ENCODE assay signal across 13 cellular contexts in genomic region chr20:13430346-13431002, GRCh38.
DNase-seq lines count a peak whose midpoint lies in the region; ATAC-seq and TF ChIP-seq lines count a peak whose summit lies in the region.
"Had no signal": no experiment of that assay in that cellular context is flagged by ENCODE, and none has a peak within 500 bp of the region (broad histone marks: within the 10 kb centered on the region; RNA-seq: fewer than 3 reads in every experiment).

No MANE protein-coding gene starts in this region.

- no peak overlapping the region for H4K8ac ChIP-seq in neuronal stem cell (ENCODE audit: low read depth, low read length)

- peaks cover 2 to 4% of the 10 kb centered on the region in 2 donors for H3K4me1 ChIP-seq in neuronal stem cell (ENCODE audit: control insufficient read depth in 2 of 2, insufficient read depth in 1 of 2, low read depth in 1 of 2, low read length in 2 of 2)
- H3K4me1 ChIP-seq: parathyroid adenoma had no signal

- H3K27ac ChIP-seq in neuronal stem cell (replicated peaks; ENCODE audit: low read length), result no peak overlapping the region
- H3K27ac ChIP-seq: parathyroid adenoma had no signal

- H2BK15ac ChIP-seq in neuronal stem cell (ENCODE audit: low read length), result no peak overlapping the region

- no peak overlapping the region for H2BK120ac ChIP-seq in neuronal stem cell (ENCODE audit: low read depth, low read length)

- no peak overlapping the region for H2BK5ac ChIP-seq in neuronal stem cell (ENCODE audit: low read length)

- no peak overlapping the region for H3K18ac ChIP-seq in neuronal stem cell (ENCODE audit: low read length)

- H3K9me3 ChIP-seq in neuronal stem cell (replicated peaks in 1 of 2; ENCODE audit: control insufficient read depth in 2 of 2, insufficient read depth in 1 of 2, low read depth in 1 of 2, low read length in 2 of 2), result no peaks in the 10 kb centered on the region

- ATAC-seq in GM21786 (IDR thresholded peaks at IDR 0.05; ENCODE audit: unreplicated experiment), result peak; percentile 88

- TF ChIP-seq CTCF in GM12865 (IDR thresholded peaks at IDR 0.05; ENCODE audit: insufficient read depth, low read depth, low read length, missing control alignments), result no peak

- H2BK12ac ChIP-seq in neuronal stem cell (ENCODE audit: low read length), result no peak overlapping the region

- H3K4ac ChIP-seq in neuronal stem cell (ENCODE audit: low read length), result no peak overlapping the region

- WGBS in neuronal stem cell (ENCODE audit: extremely low coverage in 2 of 2, insufficient read length in 2 of 2, insufficient replicate concordance in 1 of 2), 2 donors, result no CpG with 5 or more reads among the region's 9 CpGs

- no peak overlapping the region for H3K4me2 ChIP-seq in neuronal stem cell (ENCODE audit: insufficient read depth, low read length, poor library complexity, severe bottlenecking)

- no peak overlapping the region for H2AK5ac ChIP-seq in neuronal stem cell (ENCODE audit: low read depth, low read length)

- H3K9ac ChIP-seq in neuronal stem cell (ENCODE audit: low read depth, low read length, poor library complexity), result no peak overlapping the region
- H3K9ac ChIP-seq: parathyroid adenoma had no signal

- H4K91ac ChIP-seq in neuronal stem cell (ENCODE audit: low read depth, low read length, poor library complexity), result no peak overlapping the region

- DNase-seq in GM12865 (ENCODE audit: low read depth) (peak; percentile 60), OCI-M1 (lab: John Stamatoyannopoulos, UW) (peak; percentile 21), kidney glomerular epithelial cell (lab: John Stamatoyannopoulos, UW) (peak; percentile 94), COLO668 (lab: John Stamatoyannopoulos, UW; ENCODE audit: unreplicated experiment) (no peak), neuronal stem cell (ENCODE audit: low spot score) (no peak), C1 segment of cervical spinal cord (lab: John Stamatoyannopoulos, UW) (no peak), G401 (ENCODE audit: low spot score) (no peak)
- DNase-seq: central memory CD4-positive, alpha-beta T cell; GF-D8; NCI-H187 treated with DMSO at 0.1 percent for 48 hours; stimulated activated naive CD4-positive, alpha-beta T cell had no signal

- no peak overlapping the region for H3K14ac ChIP-seq in neuronal stem cell (ENCODE audit: low read length)

- no peaks in the 10 kb centered on the region for H3K36me3 ChIP-seq in neuronal stem cell (replicated peaks in 1 of 2; ENCODE audit: control insufficient read depth in 2 of 2, insufficient read depth in 2 of 2, low read length in 2 of 2)

- no peak overlapping the region for H2AFZ ChIP-seq in neuronal stem cell (ENCODE audit: low read length)
- H2AFZ ChIP-seq: parathyroid adenoma had no signal

- H3K23ac ChIP-seq in neuronal stem cell (ENCODE audit: low read depth, low read length, poor library complexity), result no peak overlapping the region

- no peaks in the 10 kb centered on the region for H3K27me3 ChIP-seq in neuronal stem cell (ENCODE audit: control insufficient read depth in 3 of 3, insufficient read depth in 3 of 3, low read depth in 1 of 3, low read length in 3 of 3)

- H3K79me1 ChIP-seq in neuronal stem cell (ENCODE audit: low read depth, low read length), result no peaks in the 10 kb centered on the region

- H3K4me3 ChIP-seq in GM12865 (ENCODE audit: low read depth, low read length), result no peak overlapping the region
- no peak overlapping the region for H3K4me3 ChIP-seq in neuronal stem cell (ENCODE audit: low read length in 2 of 2)

- in situ Hi-C loops in G401 (cut with HindIII; ENCODE audit: low sequenced_read_pairs), result no loop called here

Comparison
In these comparisons a context has a peak if more than half of its experiments do, and no peak if none do; other contexts are left out.
1. DNase-seq: peak in GM12865 (single experiment), OCI-M1 (single experiment) and kidney glomerular epithelial cell (single experiment); none in COLO668 (single experiment), neuronal stem cell (single experiment), C1 segment of cervical spinal cord (0 of 14) and G401 (single experiment).